Comparison of ENCODE assay signal across 20 cellular contexts in the genomic region with DNA sequence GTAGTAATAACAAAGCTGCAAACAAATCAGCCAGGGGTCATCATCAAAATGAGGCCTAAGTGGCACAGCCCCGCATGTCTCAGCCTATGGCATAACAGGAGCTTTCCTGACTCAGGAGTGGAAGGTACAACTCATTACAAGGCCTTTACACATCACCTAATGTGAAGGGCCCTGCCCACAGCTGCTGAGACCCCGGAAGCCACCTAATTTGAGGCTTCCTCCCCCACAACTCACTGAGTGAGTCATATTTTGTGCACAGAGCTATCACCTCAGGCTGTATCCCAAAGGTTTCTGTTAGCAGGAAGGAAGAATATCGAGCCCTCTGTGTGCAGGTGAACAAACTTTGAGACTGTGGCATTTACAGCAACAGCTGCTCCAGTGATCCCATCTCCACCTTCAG. TPM values are rescaled to one million over a fixed set of nuclear protein-coding genes. Genes with fewer than 3 reads are reported as not detected.
A peak's percentile ranks its signal among the peaks of the same experiment; 100 is the strongest.
DNase-seq lines count a peak whose midpoint lies in the region; ATAC-seq and TF ChIP-seq lines count a peak whose summit lies in the region.
"Had no signal": no experiment of that assay in that cellular context is flagged by ENCODE, and none has a peak within 500 bp of the region (broad histone marks: within the 10 kb centered on the region; RNA-seq: fewer than 3 reads in every experiment).

No MANE protein-coding gene starts in this region.

- H3K27ac Mint-ChIP-seq in activated CD4-positive, alpha-beta T cell treated with anti-CD3 and anti-CD28 coated beads, Interleukin-2, amount 10 ng/mL, durations not matched to agents 24 days and 14 days: peak overlapping the region; percentile 6
- H3K27ac Mint-ChIP-seq in activated CD4-positive, alpha-beta T cell treated with anti-CD3 and anti-CD28 coated beads, Interleukin-2, amount 10 ng/mL, durations not matched to agents 7 days and 5 days: no peak overlapping the region
- H3K27ac Mint-ChIP-seq: naive thymus-derived CD8-positive, alpha-beta T cell; stimulated activated naive B cell treated with anti-CD40 and anti-IgM and Interleukin-4, amounts not matched to agents 10 μg/mL and 1 μg/mL and 100 μg/mL, for 72 hours; T-helper 17 cell had no signal

- H4K20me1 ChIP-seq in KMS-11 (ENCODE audit: insufficient read depth): no peaks in the 10 kb centered on the region

- no peak overlapping the region for H3K4me3 ChIP-seq in KMS-11 (IDR thresholded peaks at IDR 0.05; ENCODE audit: insufficient read depth, low read depth, low read length)
- H3K4me3 ChIP-seq: GM23248, lung, psoas muscle had no signal

- H3K4me1 Mint-ChIP-seq in activated CD4-positive, alpha-beta T cell treated with anti-CD3 and anti-CD28 coated beads, Interleukin-2, amount 10 ng/mL, durations not matched to agents 24 days and 14 days: peaks cover 18% of the 10 kb centered on the region
- H3K4me1 Mint-ChIP-seq in activated CD4-positive, alpha-beta T cell treated with anti-CD3 and anti-CD28 coated beads, Interleukin-2, amount 10 ng/mL, durations not matched to agents 7 days and 5 days: peaks cover 4% of the 10 kb centered on the region
- H3K4me1 Mint-ChIP-seq: stimulated activated naive B cell treated with anti-CD40 and anti-IgM and Interleukin-4, amounts not matched to agents 10 μg/mL and 1 μg/mL and 100 μg/mL, for 72 hours; T-helper 17 cell had no signal

- CTCF ChIA-PET in activated CD4-positive, alpha-beta T cell treated with anti-CD3 and anti-CD28 coated beads, Interleukin-2, amount 10 ng/mL, durations not matched to agents 7 days and 5 days (lab: Charles Lee): interaction anchor here (1.5 kb wide), 1 partner anchor 9 kb away, joined by 4 read pairs; no protein-coding TSS in a partner anchor

- H3K27me3 ChIP-seq in KMS-11 (ENCODE audit: insufficient read depth, low read depth): no peaks in the 10 kb centered on the region

- POLR2A ChIA-PET in activated CD4-positive, alpha-beta T cell treated with anti-CD3 and anti-CD28 coated beads, Interleukin-2, amount 10 ng/mL, durations not matched to agents 7 days and 5 days (lab: Charles Lee): no interaction called here

- DNase-seq in activated CD4-positive, alpha-beta T cell treated with anti-CD3 and anti-CD28 coated beads, Interleukin-2, amount 10 ng/mL, durations not matched to agents 24 days and 14 days: peak; percentile 60
- DNase-seq in activated CD4-positive, alpha-beta T cell treated with anti-CD3 and anti-CD28 coated beads, Interleukin-2, amount 10 ng/mL, durations not matched to agents 7 days and 5 days: no peak
- DNase-seq in activated CD8-positive, alpha-beta memory T cell treated with anti-CD3 and anti-CD28 coated beads, Interleukin-2, amount 50 U/mL, for 48 hours: peak; percentile 55
- DNase-seq in stimulated activated CD8-positive, alpha-beta memory T cell treated with anti-CD3 and anti-CD28 coated beads, Interleukin-15, amount 100 ng/mL, for 48 hours (ENCODE audit: low read depth in 2 of 2): peak; percentile 26 to 38
- DNase-seq: COR-L47; GM23248; KBM-7; naive thymus-derived CD8-positive, alpha-beta T cell; psoas muscle; RPMI8226; stimulated activated naive B cell treated with anti-CD40 and anti-IgM and Interleukin-4, amounts not matched to agents 10 μg/mL and 1 μg/mL and 100 μg/mL, for 72 hours; T-helper 17 cell had no signal

- peaks cover 5% of the 10 kb centered on the region for H3K9me3 Mint-ChIP-seq in activated CD4-positive, alpha-beta T cell treated with anti-CD3 and anti-CD28 coated beads, Interleukin-2, amount 10 ng/mL, durations not matched to agents 24 days and 14 days
- peaks cover 6% of the 10 kb centered on the region for H3K9me3 Mint-ChIP-seq in activated CD4-positive, alpha-beta T cell treated with anti-CD3 and anti-CD28 coated beads, Interleukin-2, amount 10 ng/mL, durations not matched to agents 7 days and 5 days

- H3K4me1 ChIP-seq in KMS-11 (ENCODE audit: low read depth, poor library complexity, severe bottlenecking): peaks cover 55% of the 10 kb centered on the region
- H3K4me1 ChIP-seq: psoas muscle had no signal

- H3K36me3 ChIP-seq in KMS-11 (ENCODE audit: insufficient read depth): no peaks in the 10 kb centered on the region

- no peak overlapping the region for H3K4me3 Mint-ChIP-seq in activated CD4-positive, alpha-beta T cell treated with anti-CD3 and anti-CD28 coated beads, Interleukin-2, amount 10 ng/mL, durations not matched to agents 24 days and 14 days
- no peak overlapping the region for H3K4me3 Mint-ChIP-seq in activated CD4-positive, alpha-beta T cell treated with anti-CD3 and anti-CD28 coated beads, Interleukin-2, amount 10 ng/mL, durations not matched to agents 7 days and 5 days
- H3K4me3 Mint-ChIP-seq: naive thymus-derived CD8-positive, alpha-beta T cell; stimulated activated naive B cell treated with anti-CD40 and anti-IgM and Interleukin-4, amounts not matched to agents 10 μg/mL and 1 μg/mL and 100 μg/mL, for 72 hours; T-helper 17 cell had no signal

- H3K4me2 ChIP-seq in KMS-11: peak overlapping the region; percentile 11; the same call in 1 of the 2 replicates

- peaks cover 8% of the 10 kb centered on the region for H3K27me3 Mint-ChIP-seq in activated CD4-positive, alpha-beta T cell treated with anti-CD3 and anti-CD28 coated beads, Interleukin-2, amount 10 ng/mL, durations not matched to agents 24 days and 14 days
- H3K27me3 Mint-ChIP-seq in activated CD4-positive, alpha-beta T cell treated with anti-CD3 and anti-CD28 coated beads, Interleukin-2, amount 10 ng/mL, durations not matched to agents 7 days and 5 days: peaks cover 7% of the 10 kb centered on the region

- no peak for TF ChIP-seq CTCF in KMS-11 (conservative IDR thresholded peaks at IDR 0.05; ENCODE audit: low read depth, low read length)

- intact Hi-C loops in activated CD4-positive, alpha-beta T cell treated with anti-CD3 and anti-CD28 coated beads, Interleukin-2, amount 10 ng/mL, durations not matched to agents 24 days and 14 days (cut with micrococcal nuclease): no loop called here

- ATAC-seq in HG02852 (IDR thresholded peaks at IDR 0.05; ENCODE audit: unreplicated experiment) (no peak), HG02870 (IDR thresholded peaks at IDR 0.05; ENCODE audit: unreplicated experiment) (no peak), HG03460 (IDR thresholded peaks at IDR 0.05; ENCODE audit: unreplicated experiment) (no peak)
- ATAC-seq: naive thymus-derived CD8-positive, alpha-beta T cell; psoas muscle; stimulated activated naive B cell treated with anti-CD40 and anti-IgM and Interleukin-4, amounts not matched to agents 10 μg/mL and 1 μg/mL and 100 μg/mL, for 72 hours; T-helper 17 cell had no signal

- H2AFZ ChIP-seq in KMS-11 (ENCODE audit: low read depth): 0 out of 2 replicates have a peak overlapping the region, but pooled peaks have one; percentile 4
- H2AFZ ChIP-seq: GM23248 had no signal

- H3K79me2 ChIP-seq in KMS-11 (ENCODE audit: insufficient read depth, low read depth): no peaks in the 10 kb centered on the region

- H3K36me3 Mint-ChIP-seq in activated CD4-positive, alpha-beta T cell treated with anti-CD3 and anti-CD28 coated beads, Interleukin-2, amount 10 ng/mL, durations not matched to agents 24 days and 14 days (ENCODE audit: low read depth): no peaks in the 10 kb centered on the region
- no peaks in the 10 kb centered on the region for H3K36me3 Mint-ChIP-seq in activated CD4-positive, alpha-beta T cell treated with anti-CD3 and anti-CD28 coated beads, Interleukin-2, amount 10 ng/mL, durations not matched to agents 7 days and 5 days (ENCODE audit: low read depth)
- H3K36me3 Mint-ChIP-seq: naive thymus-derived CD8-positive, alpha-beta T cell; stimulated activated naive B cell treated with anti-CD40 and anti-IgM and Interleukin-4, amounts not matched to agents 10 μg/mL and 1 μg/mL and 100 μg/mL, for 72 hours had no signal

- H3K27ac ChIP-seq in KMS-11: peak overlapping the region; percentile 57; the same call in 1 of the 2 replicates
- H3K27ac ChIP-seq: GM23248, psoas muscle had no signal

- no peak overlapping the region for H3K9ac ChIP-seq in KMS-11
- H3K9ac ChIP-seq: GM23248 had no signal

RNA-seq across cellular contexts. Expression of a gene that starts 20.5 kb away (rescaled TPM):
- total RNA-seq in activated CD4-positive, alpha-beta T cell treated with anti-CD3 and anti-CD28 coated beads, Interleukin-2, amount 10 ng/mL, durations not matched to agents 24 days and 14 days: not detected in 2 replicates
- not detected for total RNA-seq in activated CD4-positive, alpha-beta T cell treated with anti-CD3 and anti-CD28 coated beads, Interleukin-2, amount 10 ng/mL, durations not matched to agents 7 days and 5 days
- total RNA-seq: A673; chondrocyte; GM23248; lung; naive thymus-derived CD8-positive, alpha-beta T cell; NCI-H460; psoas muscle; T-helper 17 cell had no signal
